37 cellular contexts compared by ENCODE assay signal in genomic region chr7:47999413-47999812, GRCh38. TPM values are rescaled to one million over a fixed set of nuclear protein-coding genes. Genes with fewer than 3 reads are reported as not detected.
"Had no signal": no experiment of that assay in that cellular context is flagged by ENCODE, and none has a peak within 500 bp of the region (broad histone marks: within the 10 kb centered on the region; RNA-seq: fewer than 3 reads in every experiment).

No MANE protein-coding gene starts in this region.

- H3K27ac Mint-ChIP-seq: activated CD8-positive, alpha-beta T cell treated with anti-CD3 and anti-CD28 coated beads for 36 hours; activated naive CD4-positive, alpha-beta T cell treated with anti-CD3 and anti-CD28 coated beads for 36 hours; activated naive CD4-positive, alpha-beta T cell treated with anti-CD3 and anti-CD28 coated beads, Interleukin-2, amount 50 U/mL, for 24 hours; activated naive CD8-positive, alpha-beta T cell treated with anti-CD3 and anti-CD28 coated beads for 36 hours; activated naive CD8-positive, alpha-beta T cell treated with anti-CD3 and anti-CD28 coated beads, Interleukin-2, amount 50 U/mL, for 24 hours; activated T-helper 1 cell treated with anti-CD3 and anti-CD28 coated beads, Interleukin-12 subunit alpha, Interleukin-12 subunit beta, Interleukin-2, Interleukin-4 antibody, amounts not matched to agents 30 ng/mL and 10 ng/mL and 1 ng/mL, durations not matched to agents 14 hours and 24 hours and 36 hours; activated T-helper 2 cell treated with anti-CD3 and anti-CD28 coated beads, Interferon-gamma antibody, Interleukin-2, Interleukin-4, amounts not matched to agents 10 μg/mL and 5 μg/mL and 100 μg/mL, durations not matched to agents 14 hours and 24 hours and 36 hours; brain; dendritic cell treated with granulocyte-macrophage colony-stimulating factor and Interleukin-4, amounts not matched to agents 40 ng/mL and 50 ng/mL, for 4 days; endodermal cell; T-cell; T-helper 1 cell treated with Interleukin-12 subunit alpha and Interleukin-12 subunit beta and Interleukin-4 antibody, amounts not matched to agents 30 μg/mL and 1 μg/mL, for 36 hours; WTC11 had no signal

- H3K27me3 ChIP-seq: adrenal gland, breast epithelium, cardiac muscle cell, esophagus muscularis mucosa, foreskin keratinocyte, gastrocnemius medialis, heart left ventricle had no signal

- H3K4me1 Mint-ChIP-seq: activated naive CD4-positive, alpha-beta T cell treated with anti-CD3 and anti-CD28 coated beads, Interleukin-2, amount 50 U/mL, for 24 hours; activated naive CD8-positive, alpha-beta T cell treated with anti-CD3 and anti-CD28 coated beads for 36 hours; activated naive CD8-positive, alpha-beta T cell treated with anti-CD3 and anti-CD28 coated beads, Interleukin-2, amount 50 U/mL, for 24 hours; brain; central memory CD8-positive, alpha-beta T cell; T-cell; WTC11 had no signal

- H3K27ac ChIP-seq: adrenal gland, breast epithelium, cardiac muscle cell, coronary artery, dorsolateral prefrontal cortex, esophagus muscularis mucosa, foreskin keratinocyte, gastrocnemius medialis, heart left ventricle, VCaP had no signal

- H3K36me3 Mint-ChIP-seq: activated naive CD8-positive, alpha-beta T cell treated with anti-CD3 and anti-CD28 coated beads for 36 hours; brain; T-cell; WTC11 had no signal

- H3K9me3 Mint-ChIP-seq: activated naive CD4-positive, alpha-beta T cell treated with anti-CD3 and anti-CD28 coated beads for 36 hours; activated naive CD4-positive, alpha-beta T cell treated with anti-CD3 and anti-CD28 coated beads, Interleukin-2, amount 50 U/mL, for 24 hours; activated naive CD8-positive, alpha-beta T cell treated with anti-CD3 and anti-CD28 coated beads for 36 hours; activated T-cell treated with anti-CD3 and anti-CD28 coated beads, Interleukin-2, amount 50 U/mL, for 4 hours had no signal

- H3K27me3 Mint-ChIP-seq: activated CD8-positive, alpha-beta T cell treated with anti-CD3 and anti-CD28 coated beads for 36 hours; activated naive CD4-positive, alpha-beta T cell treated with anti-CD3 and anti-CD28 coated beads, Interleukin-2, amount 50 U/mL, for 24 hours; activated naive CD8-positive, alpha-beta T cell treated with anti-CD3 and anti-CD28 coated beads for 36 hours; activated naive CD8-positive, alpha-beta T cell treated with anti-CD3 and anti-CD28 coated beads, Interleukin-2, amount 50 U/mL, for 24 hours; dendritic cell treated with granulocyte-macrophage colony-stimulating factor and Interleukin-4, amounts not matched to agents 40 ng/mL and 50 ng/mL, for 4 days; T-cell had no signal

- H3K4me1 ChIP-seq: adrenal gland, breast epithelium, esophagus muscularis mucosa, gastrocnemius medialis, heart left ventricle had no signal

- ATAC-seq: activated CD8-positive, alpha-beta T cell treated with anti-CD3 and anti-CD28 coated beads for 36 hours; activated naive CD8-positive, alpha-beta T cell treated with anti-CD3 and anti-CD28 coated beads, Interleukin-2, amount 50 U/mL, for 24 hours; activated T-cell treated with anti-CD3 and anti-CD28 coated beads, Interleukin-2, amount 50 U/mL, for 4 hours; gastrocnemius medialis; heart left ventricle; T-cell; WTC11 had no signal

- H3K9me3 ChIP-seq: adrenal gland, breast epithelium, esophagus muscularis mucosa, gastrocnemius medialis had no signal

- H3K4me3 ChIP-seq: adrenal gland, breast epithelium, cardiac muscle cell, coronary artery, dorsolateral prefrontal cortex, esophagus muscularis mucosa, gastrocnemius medialis, heart left ventricle had no signal

- DNase-seq: activated CD4-positive, alpha-beta T cell treated with anti-CD3 and anti-CD28 coated beads for 48 hours; activated CD4-positive, alpha-beta T cell treated with anti-CD3 and anti-CD28 coated beads, Interleukin-2, amount 50 U/mL, for 1 hour; activated CD4-positive, alpha-beta T cell treated with anti-CD3 and anti-CD28 coated beads, Interleukin-2, amount 50 U/mL, for 48 hours; activated CD8-positive, alpha-beta memory T cell treated with anti-CD3 and anti-CD28 coated beads for 24 hours; activated CD8-positive, alpha-beta T cell treated with anti-CD3 and anti-CD28 coated beads for 36 hours; activated effector memory CD4-positive, alpha-beta T cell treated with anti-CD3 and anti-CD28 coated beads, Interleukin-2, amount 50 U/mL, for 16 hours; activated naive CD4-positive, alpha-beta T cell treated with anti-CD3 and anti-CD28 coated beads for 36 hours; activated naive CD8-positive, alpha-beta T cell treated with anti-CD3 and anti-CD28 coated beads for 36 hours; activated naive CD8-positive, alpha-beta T cell treated with anti-CD3 and anti-CD28 coated beads, Interleukin-2, amount 50 U/mL, for 24 hours; activated T-cell treated with anti-CD3 and anti-CD28 coated beads, Interleukin-2, amount 50 U/mL, for 4 hours; adrenal gland; amygdala; aorta; dorsolateral prefrontal cortex; effector memory CD4-positive, alpha-beta T cell; endodermal cell; erythroblast; foreskin keratinocyte; gastrocnemius medialis; glutamatergic neuron; heart left ventricle; T-cell; T-helper 9 cell had no signal

- H3K4me3 Mint-ChIP-seq: activated CD8-positive, alpha-beta T cell treated with anti-CD3 and anti-CD28 coated beads for 36 hours; activated naive CD4-positive, alpha-beta T cell treated with anti-CD3 and anti-CD28 coated beads for 36 hours; activated naive CD4-positive, alpha-beta T cell treated with anti-CD3 and anti-CD28 coated beads, Interleukin-2, amount 50 U/mL, for 24 hours; activated naive CD8-positive, alpha-beta T cell treated with anti-CD3 and anti-CD28 coated beads for 36 hours; activated naive CD8-positive, alpha-beta T cell treated with anti-CD3 and anti-CD28 coated beads, Interleukin-2, amount 50 U/mL, for 24 hours; activated T-cell treated with anti-CD3 and anti-CD28 coated beads, Interleukin-2, amount 50 U/mL, for 4 hours; activated T-helper 1 cell treated with anti-CD3 and anti-CD28 coated beads, Interleukin-12 subunit alpha, Interleukin-12 subunit beta, Interleukin-2, Interleukin-4 antibody, amounts not matched to agents 30 ng/mL and 10 ng/mL and 1 ng/mL, durations not matched to agents 14 hours and 24 hours and 36 hours; brain; central memory CD8-positive, alpha-beta T cell; dendritic cell treated with granulocyte-macrophage colony-stimulating factor and Interleukin-4, amounts not matched to agents 40 ng/mL and 50 ng/mL, for 4 days; endodermal cell; T-cell; T-helper 1 cell treated with Interleukin-12 subunit alpha and Interleukin-12 subunit beta and Interleukin-4 antibody, amounts not matched to agents 30 μg/mL and 1 μg/mL, for 36 hours; WTC11 had no signal

- H3K36me3 ChIP-seq: adrenal gland, breast epithelium, cardiac muscle cell, esophagus muscularis mucosa, gastrocnemius medialis, heart left ventricle had no signal

- FAIRE-seq: TTC549 had no signal

RNA-seq across cellular contexts. Expression of gene SUN3, which starts 29.5 kb away (rescaled TPM):
- total RNA-seq: activated naive CD4-positive, alpha-beta T cell treated with anti-CD3 and anti-CD28 coated beads for 36 hours; activated T-cell treated with anti-CD3 and anti-CD28 coated beads, Interleukin-2, amount 50 U/mL, for 4 hours; activated T-helper 1 cell treated with anti-CD3 and anti-CD28 coated beads, Interleukin-12 subunit alpha, Interleukin-12 subunit beta, Interleukin-2, Interleukin-4 antibody, amounts not matched to agents 30 ng/mL and 10 ng/mL and 1 ng/mL, durations not matched to agents 14 hours and 24 hours and 36 hours; activated T-helper 2 cell treated with anti-CD3 and anti-CD28 coated beads, Interferon-gamma antibody, Interleukin-2, Interleukin-4, amounts not matched to agents 10 μg/mL and 5 μg/mL and 100 μg/mL, durations not matched to agents 14 hours and 24 hours and 36 hours; adrenal gland; aorta; breast epithelium; cardiac muscle cell; endodermal cell; esophagus muscularis mucosa; foreskin keratinocyte; gastrocnemius medialis; heart left ventricle; WTC11 had no signal
- polyA plus RNA-seq: aorta, heart left ventricle had no signal

RNA-seq across cellular contexts. Expression of gene C7orf57, which starts 35.9 kb away (rescaled TPM):
- total RNA-seq: aorta, breast epithelium, cardiac muscle cell, esophagus muscularis mucosa, gastrocnemius medialis had no signal
- polyA plus RNA-seq: adrenal gland, aorta had no signal

RNA-seq across cellular contexts. Expression of gene PKD1L1, which starts 51.1 kb away (rescaled TPM):
- total RNA-seq: activated T-helper 1 cell treated with anti-CD3 and anti-CD28 coated beads, Interleukin-12 subunit alpha, Interleukin-12 subunit beta, Interleukin-2, Interleukin-4 antibody, amounts not matched to agents 30 ng/mL and 10 ng/mL and 1 ng/mL, durations not matched to agents 14 hours and 24 hours and 36 hours had no signal
- polyA plus RNA-seq: aorta had no signal
